ENCODE assay signal across 8 cellular contexts in the genomic region with DNA sequence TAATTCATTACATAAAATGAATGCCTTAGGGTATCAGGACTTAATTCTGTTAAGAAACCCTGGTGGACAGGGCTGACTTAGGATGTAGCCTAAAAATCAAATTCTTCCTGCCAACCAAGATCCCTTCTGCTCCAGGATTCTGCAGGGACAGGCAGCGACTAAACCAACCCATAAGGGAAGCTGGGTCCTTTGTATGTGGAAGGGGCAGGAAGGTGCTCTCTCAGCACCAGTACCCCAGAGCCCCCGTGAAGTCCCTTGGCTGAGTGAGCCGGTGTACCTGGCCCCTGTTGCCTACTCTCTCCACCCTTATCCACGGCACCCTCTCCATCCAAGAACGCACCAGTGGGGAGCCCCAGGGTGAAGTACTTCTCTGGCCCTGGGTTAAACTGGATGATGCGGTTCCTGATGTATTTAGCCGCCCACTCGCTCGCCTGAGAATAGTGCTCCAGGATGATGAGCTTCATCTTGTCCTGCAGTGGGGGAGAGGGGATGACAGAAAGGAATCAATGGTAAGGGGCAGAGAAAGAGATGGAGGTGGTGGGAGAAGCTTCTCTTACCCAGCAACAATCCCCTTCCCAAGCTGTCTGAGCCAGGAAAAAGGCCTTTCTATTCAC. TPM values are rescaled to one million over a fixed set of nuclear protein-coding genes. Genes with fewer than 3 reads are reported as not detected.
DNase-seq lines count a peak whose midpoint lies in the region; ATAC-seq and TF ChIP-seq lines count a peak whose summit lies in the region.

No MANE protein-coding gene starts in this region.

- intact Hi-C loops in PC-3 (cut with micrococcal nuclease) = loop anchor here (1.0 kb wide), 1 partner anchor 133 kb away; no protein-coding TSS in a partner anchor

- POLR2A ChIA-PET in PC-3 (lab: Charles Lee; ENCODE audit: unreplicated experiment) = interaction anchor here (0.7 kb wide), 1 partner anchor 136 kb away, joined by 3 read pairs; no protein-coding TSS in a partner anchor

- ATAC-seq in PC-3 (no peak), GM19395 (IDR thresholded peaks at IDR 0.05; ENCODE audit: unreplicated experiment) (no peak)

- H2AFZ ChIP-seq in PC-3 (ENCODE audit: low read length) (no peak overlapping the region), neural cell (ENCODE audit: low read depth, low read length) (no peak overlapping the region)

- DNase-seq in PC-3 = no peak
- DNase-seq in effector memory CD4-positive, alpha-beta T cell = no peak
- DNase-seq in hippocampal formation (lab: John Stamatoyannopoulos, UW) = no peak
- no peak for DNase-seq in NAMALWA (ENCODE audit: low spot score)
- no peak for DNase-seq in GOT3 (lab: John Stamatoyannopoulos, UW)

- TF ChIP-seq RAD21 in neural cell (conservative IDR thresholded peaks at IDR 0.05) = no peak

- peaks cover 18 to 42% (median 31%) of the 10 kb centered on the region in 11 experiments for H3K27me3 ChIP-seq in BLaER1 treated with 17β-estradiol and CSF1 and Interleukin-3, amounts not matched to agents 10 nM and 100 nM
- H3K27me3 ChIP-seq in PC-3 (ENCODE audit: low read length) (no peaks in the 10 kb centered on the region), neural cell (ENCODE audit: insufficient read depth, low read depth, low read length) (no peaks in the 10 kb centered on the region)
- no peaks in the 10 kb centered on the region for H3K27me3 ChIP-seq in effector memory CD4-positive, alpha-beta T cell (replicated peaks; ENCODE audit: control insufficient read depth, insufficient read depth, low read length, poor library complexity, severe bottlenecking)

- no peak for TF ChIP-seq CTCF in PC-3 (conservative IDR thresholded peaks at IDR 0.05; ENCODE audit: low read depth, low read length)
- TF ChIP-seq CTCF in neural cell (IDR thresholded peaks at IDR 0.05; ENCODE audit: poor library complexity, severe bottlenecking) = no peak

- no TSS peak for BruUV-seq in PC-3 (replicated peaks; lab: Mats Ljungman, UMichigan)

- peak overlapping the region in 7 of 11 experiments; percentile 74 to 88 (median 82); a peak in 8 of 22 replicates for H3K4me2 ChIP-seq in BLaER1 treated with 17β-estradiol and CSF1 and Interleukin-3, amounts not matched to agents 10 nM and 100 nM
- H3K4me2 ChIP-seq in PC-3 (ENCODE audit: low read length) (peak overlapping the region; percentile 99), neural cell (ENCODE audit: low read length) (no peak overlapping the region)

- peak overlapping the region in 3 of 10 experiments; percentile 56 to 60 (median 57); a peak in 6 of 20 replicates for H3K4me3 ChIP-seq in BLaER1 treated with 17β-estradiol and CSF1 and Interleukin-3, amounts not matched to agents 10 nM and 100 nM
- H3K4me3 ChIP-seq in PC-3 (ENCODE audit: low read length) = peak overlapping the region; percentile 88; the same call in 1 of the 2 replicates
- peak overlapping the region; percentile 67 for H3K4me3 ChIP-seq in effector memory CD4-positive, alpha-beta T cell (ENCODE audit: insufficient read depth, low read depth, low read length, poor library complexity, severe bottlenecking)
- H3K4me3 ChIP-seq in neural cell (ENCODE audit: low read length) = peak overlapping the region; percentile 68

- no peak for TF ChIP-seq EP300 in neural cell (conservative IDR thresholded peaks at IDR 0.05; ENCODE audit: poor library complexity, severe bottlenecking)

- H3K9ac ChIP-seq in BLaER1 treated with 17β-estradiol and CSF1 and Interleukin-3, amounts not matched to agents 10 nM and 100 nM = peak overlapping the region in 2 of 11 experiments; percentile 25 to 45; a peak in 3 of 22 replicates
- no peak overlapping the region for H3K9ac ChIP-seq in PC-3 (ENCODE audit: low read length)
- no peak overlapping the region for H3K9ac ChIP-seq in neural cell (ENCODE audit: low read length)

- no peak overlapping the region for H3K27ac ChIP-seq in BLaER1 treated with 17β-estradiol and CSF1 and Interleukin-3, amounts not matched to agents 10 nM and 100 nM
- H3K27ac ChIP-seq in PC-3 (ENCODE audit: low read length) (no peak overlapping the region), neural cell (ENCODE audit: low read length) (no peak overlapping the region)
- no peak overlapping the region for H3K27ac ChIP-seq in effector memory CD4-positive, alpha-beta T cell (ENCODE audit: insufficient read depth, low read length, poor library complexity, severe bottlenecking)

- H3F3A ChIP-seq in PC-3 (ENCODE audit: low read length, unreplicated experiment) = no peaks in the 10 kb centered on the region
- H3F3A ChIP-seq in neural cell (ENCODE audit: insufficient read depth, low read length, poor library complexity, severe bottlenecking) = no peaks in the 10 kb centered on the region

- CTCF ChIA-PET in PC-3 (lab: Charles Lee) = interaction anchor here (0.5 to 1.9 kb wide), 3 partner anchors 13 to 132 kb away, joined by 4 to 10 read pairs (median 9); no protein-coding TSS in a partner anchor

- H3K79me2 ChIP-seq in PC-3 (ENCODE audit: low read length) = peaks cover 13% of the 10 kb centered on the region
- H3K79me2 ChIP-seq in neural cell (replicated peaks; ENCODE audit: insufficient read depth, low read length) = no peaks in the 10 kb centered on the region

- peaks cover 0 to 9% (median 0%) of the 10 kb centered on the region in 11 experiments; a peak in 2 of 22 replicates for H3K9me3 ChIP-seq in BLaER1 treated with 17β-estradiol and CSF1 and Interleukin-3, amounts not matched to agents 10 nM and 100 nM (replicated peaks in 1 of 11)
- H3K9me3 ChIP-seq in PC-3 (ENCODE audit: low read length) (no peaks in the 10 kb centered on the region), neural cell (ENCODE audit: low read length) (no peaks in the 10 kb centered on the region)
- no peaks in the 10 kb centered on the region for H3K9me3 ChIP-seq in effector memory CD4-positive, alpha-beta T cell (ENCODE audit: control insufficient read depth, low read length)

- H3K36me3 ChIP-seq in BLaER1 treated with 17β-estradiol and CSF1 and Interleukin-3, amounts not matched to agents 10 nM and 100 nM = peaks cover 0 to 29% (median 0%) of the 10 kb centered on the region in 11 experiments; a peak in 3 of 22 replicates
- no peaks in the 10 kb centered on the region for H3K36me3 ChIP-seq in PC-3 (ENCODE audit: low read depth, low read length)
- H3K36me3 ChIP-seq in effector memory CD4-positive, alpha-beta T cell (ENCODE audit: control insufficient read depth, insufficient read depth, low read length) = peaks cover 4% of the 10 kb centered on the region
- H3K36me3 ChIP-seq in neural cell (ENCODE audit: insufficient read depth, low read length) = no peaks in the 10 kb centered on the region

- no peaks in the 10 kb centered on the region; a peak in 1 of 22 replicates for H4K20me1 ChIP-seq in BLaER1 treated with 17β-estradiol and CSF1 and Interleukin-3, amounts not matched to agents 10 nM and 100 nM
- H4K20me1 ChIP-seq in PC-3 (ENCODE audit: low read length) (no peaks in the 10 kb centered on the region), neural cell (ENCODE audit: insufficient read depth) (no peaks in the 10 kb centered on the region)

- H3K9me2 ChIP-seq in PC-3 (replicated peaks; ENCODE audit: low read length) (no peaks in the 10 kb centered on the region), neural cell (ENCODE audit: insufficient read depth, low read length) (no peaks in the 10 kb centered on the region)

- peaks cover 44 to 68% (median 54%) of the 10 kb centered on the region in 10 experiments for H3K4me1 ChIP-seq in BLaER1 treated with 17β-estradiol and CSF1 and Interleukin-3, amounts not matched to agents 10 nM and 100 nM
- peaks cover 35% of the 10 kb centered on the region for H3K4me1 ChIP-seq in PC-3 (ENCODE audit: insufficient read depth, low read length)
- peaks cover 41% of the 10 kb centered on the region for H3K4me1 ChIP-seq in effector memory CD4-positive, alpha-beta T cell (ENCODE audit: control insufficient read depth, insufficient read depth, low read length, poor library complexity, severe bottlenecking)

TF ChIP-seq in neural cell, 6 proteins besides CTCF, POLR2A, EP300 and RAD21:
- TF ChIP-seq MXI1 (conservative IDR thresholded peaks at IDR 0.05; ENCODE audit: poor library complexity, severe bottlenecking) (no peak), TAF1 (IDR thresholded peaks at IDR 0.05; ENCODE audit: low read depth) (no peak), POLR2AphosphoS5 (IDR thresholded peaks at IDR 0.05) (no peak), SMC3 (conservative IDR thresholded peaks at IDR 0.05; ENCODE audit: poor library complexity) (no peak), EZH2 (IDR thresholded peaks at IDR 0.05; ENCODE audit: borderline replicate concordance, insufficient read depth, low read length, poor library complexity, severe bottlenecking) (no peak)
- TF ChIP-seq, protein P1, sequence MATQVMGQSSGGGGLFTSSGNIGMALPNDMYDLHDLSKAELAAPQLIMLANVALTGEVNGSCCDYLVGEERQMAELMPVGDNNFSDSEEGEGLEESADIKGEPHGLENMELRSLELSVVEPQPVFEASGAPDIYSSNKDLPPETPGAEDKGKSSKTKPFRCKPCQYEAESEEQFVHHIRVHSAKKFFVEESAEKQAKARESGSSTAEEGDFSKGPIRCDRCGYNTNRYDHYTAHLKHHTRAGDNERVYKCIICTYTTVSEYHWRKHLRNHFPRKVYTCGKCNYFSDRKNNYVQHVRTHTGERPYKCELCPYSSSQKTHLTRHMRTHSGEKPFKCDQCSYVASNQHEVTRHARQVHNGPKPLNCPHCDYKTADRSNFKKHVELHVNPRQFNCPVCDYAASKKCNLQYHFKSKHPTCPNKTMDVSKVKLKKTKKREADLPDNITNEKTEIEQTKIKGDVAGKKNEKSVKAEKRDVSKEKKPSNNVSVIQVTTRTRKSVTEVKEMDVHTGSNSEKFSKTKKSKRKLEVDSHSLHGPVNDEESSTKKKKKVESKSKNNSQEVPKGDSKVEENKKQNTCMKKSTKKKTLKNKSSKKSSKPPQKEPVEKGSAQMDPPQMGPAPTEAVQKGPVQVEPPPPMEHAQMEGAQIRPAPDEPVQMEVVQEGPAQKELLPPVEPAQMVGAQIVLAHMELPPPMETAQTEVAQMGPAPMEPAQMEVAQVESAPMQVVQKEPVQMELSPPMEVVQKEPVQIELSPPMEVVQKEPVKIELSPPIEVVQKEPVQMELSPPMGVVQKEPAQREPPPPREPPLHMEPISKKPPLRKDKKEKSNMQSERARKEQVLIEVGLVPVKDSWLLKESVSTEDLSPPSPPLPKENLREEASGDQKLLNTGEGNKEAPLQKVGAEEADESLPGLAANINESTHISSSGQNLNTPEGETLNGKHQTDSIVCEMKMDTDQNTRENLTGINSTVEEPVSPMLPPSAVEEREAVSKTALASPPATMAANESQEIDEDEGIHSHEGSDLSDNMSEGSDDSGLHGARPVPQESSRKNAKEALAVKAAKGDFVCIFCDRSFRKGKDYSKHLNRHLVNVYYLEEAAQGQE (IDR thresholded peaks at IDR 0.05; ENCODE audit: borderline replicate concordance) = no peak

RNA-seq across cellular contexts. Expression of gene GNPDA1, which starts 1.1 kb away (rescaled TPM):
- total RNA-seq in PC-3 (2014; rRNA removed) = 34.7 and 36.1 TPM in 2 replicates
- 28.9 and 32.2 TPM in 2 replicates for polyA plus RNA-seq in neural cell
- 21.2 and 29.9 TPM in 2 replicates for polyA minus RNA-seq in neural cell

RNA-seq across cellular contexts. Expression of gene RNF14, which starts 42.8 kb away (rescaled TPM):
- total RNA-seq in PC-3 (2014; rRNA removed) = 32.1 and 49.8 TPM in 2 replicates
- 82.1 and 108 TPM in 2 replicates for polyA plus RNA-seq in neural cell
- polyA minus RNA-seq in neural cell = 83.3 and 93.9 TPM in 2 replicates

RNA-seq across cellular contexts. Expression of gene PCDH12, which starts 53.7 kb away (rescaled TPM):
- total RNA-seq in PC-3 (2014; rRNA removed) = 0.15 TPM in 1 of 2 replicates, not detected in the other
- polyA plus RNA-seq in neural cell = not detected in 2 replicates
- polyA minus RNA-seq in neural cell = not detected in 2 replicates
